24 cellular contexts compared by ENCODE assay signal in the genomic region with DNA sequence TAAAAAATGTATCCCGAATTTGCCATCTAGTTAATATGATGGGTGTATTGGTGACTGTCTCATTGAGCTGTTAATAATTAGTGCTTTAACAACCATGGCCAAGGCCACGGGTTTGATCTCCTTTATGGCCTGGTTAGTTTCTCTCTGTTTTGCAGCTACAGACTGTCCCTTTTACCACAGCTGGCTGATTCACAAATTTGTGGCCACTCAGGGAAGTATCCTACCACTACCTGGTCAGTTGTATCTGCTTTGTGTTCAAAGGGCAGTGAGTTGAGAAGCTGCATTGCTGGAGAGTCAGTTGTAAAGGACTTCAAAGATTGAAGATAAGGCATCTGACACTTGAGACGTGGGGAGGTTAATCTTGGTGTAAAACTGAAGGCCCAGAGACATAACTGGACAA.
"Had no signal": no experiment of that assay in that cellular context is flagged by ENCODE, and none has a peak within 500 bp of the region (broad histone marks: within the 10 kb centered on the region; RNA-seq: fewer than 3 reads in every experiment).

No MANE protein-coding gene starts in this region.

- H3K27me3 ChIP-seq: ascending aorta, body of pancreas, cardiac muscle cell had no signal

- H3K36me3 Mint-ChIP-seq: activated naive CD4-positive, alpha-beta T cell treated with anti-CD3 and anti-CD28 coated beads, Interleukin-2, amount 50 U/mL, for 72 hours; WTC11 had no signal

- H3K27ac Mint-ChIP-seq: activated naive CD4-positive, alpha-beta T cell treated with anti-CD3 and anti-CD28 coated beads, Interleukin-2, amount 50 U/mL, for 72 hours; activated naive CD8-positive, alpha-beta T cell treated with anti-CD3 and anti-CD28 coated beads, Interleukin-2, amount 50 U/mL, for 24 hours; T-helper 1 cell treated with Interleukin-12 subunit alpha and Interleukin-12 subunit beta and Interleukin-4 antibody, amounts not matched to agents 30 μg/mL and 1 μg/mL, for 36 hours; WTC11 had no signal

- H3K4me1 ChIP-seq: ascending aorta, body of pancreas had no signal

- H3K27ac ChIP-seq: ascending aorta, body of pancreas, cardiac muscle cell had no signal

- ATAC-seq: activated naive CD4-positive, alpha-beta T cell treated with anti-CD3 and anti-CD28 coated beads, Interleukin-2, amount 50 U/mL, for 72 hours; activated naive CD8-positive, alpha-beta T cell treated with anti-CD3 and anti-CD28 coated beads, Interleukin-2, amount 50 U/mL, for 24 hours; activated T-cell treated with anti-CD3 and anti-CD28 coated beads, Interleukin-2, amount 50 U/mL, for 4 hours; body of pancreas; PC-3; WTC11 had no signal

- H3K4me1 Mint-ChIP-seq: activated naive CD8-positive, alpha-beta T cell treated with anti-CD3 and anti-CD28 coated beads, Interleukin-2, amount 50 U/mL, for 24 hours had no signal

- H3K36me3 ChIP-seq: ascending aorta, cardiac muscle cell had no signal

- H3K9me3 ChIP-seq: ascending aorta, body of pancreas had no signal

- H3K4me3 Mint-ChIP-seq: activated naive CD8-positive, alpha-beta T cell treated with anti-CD3 and anti-CD28 coated beads, Interleukin-2, amount 50 U/mL, for 24 hours; activated T-cell treated with anti-CD3 and anti-CD28 coated beads, Interleukin-2, amount 50 U/mL, for 4 hours; T-helper 1 cell treated with Interleukin-12 subunit alpha and Interleukin-12 subunit beta and Interleukin-4 antibody, amounts not matched to agents 30 μg/mL and 1 μg/mL, for 36 hours; WTC11 had no signal

- H3K27me3 Mint-ChIP-seq: activated naive CD8-positive, alpha-beta T cell treated with anti-CD3 and anti-CD28 coated beads, Interleukin-2, amount 50 U/mL, for 24 hours had no signal

- H3K4me3 ChIP-seq: ascending aorta, body of pancreas, cardiac muscle cell had no signal

- DNase-seq: activated CD4-positive, alpha-beta T cell treated with anti-CD3 and anti-CD28 coated beads for 48 hours; activated CD4-positive, alpha-beta T cell treated with anti-CD3 and anti-CD28 coated beads, Interleukin-2, amount 50 U/mL, for 48 hours; activated CD4-positive, CD25-positive, alpha-beta regulatory T cell treated with anti-CD3 and anti-CD28 coated beads, Interleukin-2, amount 50 U/mL, for 72 hours; activated effector memory CD4-positive, alpha-beta T cell treated with anti-CD3 and anti-CD28 coated beads, Interleukin-2, amount 50 U/mL, for 16 hours; activated naive CD4-positive, alpha-beta T cell treated with Interleukin-2 at 50 U/mL for 16 hours; activated naive CD8-positive, alpha-beta T cell treated with anti-CD3 and anti-CD28 coated beads, Interleukin-2, amount 50 U/mL, for 24 hours; activated T-cell treated with anti-CD3 and anti-CD28 coated beads, Interleukin-2, amount 50 U/mL, for 4 hours; amniotic stem cell; body of pancreas; KG1; NCI-H1092; NCI-H1930; NCI-H345; NCI-H510A; NCI-H526 treated with DMSO at 0.1 percent for 48 hours; NCI-H82; PC-3; SHP77 treated with DMSO at 0.1 percent for 48 hours; T-helper 9 cell had no signal

- H3K9me3 Mint-ChIP-seq: activated naive CD4-positive, alpha-beta T cell treated with anti-CD3 and anti-CD28 coated beads, Interleukin-2, amount 50 U/mL, for 72 hours; activated naive CD8-positive, alpha-beta T cell treated with anti-CD3 and anti-CD28 coated beads, Interleukin-2, amount 50 U/mL, for 24 hours; activated T-cell treated with anti-CD3 and anti-CD28 coated beads, Interleukin-2, amount 50 U/mL, for 4 hours; T-helper 1 cell treated with Interleukin-12 subunit alpha and Interleukin-12 subunit beta and Interleukin-4 antibody, amounts not matched to agents 30 μg/mL and 1 μg/mL, for 36 hours; WTC11 had no signal
